ENCODE assay signal across 8 cellular contexts in the genomic region with DNA sequence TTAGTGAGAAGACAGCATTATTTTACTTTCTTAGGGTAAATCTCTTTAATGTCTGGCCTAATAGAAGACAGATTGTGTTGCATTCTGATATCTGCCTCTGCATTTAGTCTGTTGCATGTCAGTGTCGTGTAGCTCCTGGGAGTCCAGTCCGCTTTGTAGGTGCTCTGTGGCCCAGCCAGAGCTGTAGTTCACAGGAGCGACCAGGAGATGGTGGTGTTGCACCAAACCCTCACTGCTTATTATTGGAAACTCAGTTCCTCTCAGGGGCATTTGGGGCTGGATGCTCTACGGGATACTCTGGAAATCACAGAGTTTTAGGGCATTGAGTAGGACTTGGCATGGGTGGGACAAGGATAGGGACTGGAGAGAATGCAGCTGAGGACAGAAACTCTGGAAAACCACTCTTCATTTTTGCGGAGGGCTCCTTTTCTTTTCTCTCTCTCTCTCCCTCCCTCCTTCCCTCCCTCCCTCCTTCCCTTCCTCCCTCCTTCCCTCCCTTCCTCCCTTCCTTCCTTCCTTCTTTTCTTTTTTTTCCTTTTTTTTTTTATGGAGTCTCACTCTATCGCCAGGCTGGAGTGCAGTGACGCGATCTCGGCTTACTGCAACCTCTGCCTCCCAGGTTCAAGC. TPM values are rescaled to one million over a fixed set of nuclear protein-coding genes. Genes with fewer than 3 reads are reported as not detected.
A peak's percentile ranks its signal among the peaks of the same experiment; 100 is the strongest.
DNase-seq lines count a peak whose midpoint lies in the region; ATAC-seq and TF ChIP-seq lines count a peak whose summit lies in the region.

No MANE protein-coding gene starts in this region.

- H3K9me3 Mint-ChIP-seq in type B pancreatic cell: no peaks in the 10 kb centered on the region

- peaks cover 27% of the 10 kb centered on the region for H3K36me3 ChIP-seq in neutrophil

- H3K4me1 Mint-ChIP-seq in type B pancreatic cell (ENCODE audit: unreplicated experiment): peaks cover 30% of the 10 kb centered on the region

- no peak overlapping the region for H3K4me3 ChIP-seq in fibroblast of the aortic adventitia (ENCODE audit: low read depth, low read length)
- no peak overlapping the region for H3K4me3 ChIP-seq in neutrophil (ENCODE audit: low read depth in 1 of 2, low read length in 1 of 2)

- H3K27ac Mint-ChIP-seq in type B pancreatic cell: no peak overlapping the region

- no peak for ATAC-seq in GM18909 (IDR thresholded peaks at IDR 0.05; ENCODE audit: poor library complexity, unreplicated experiment)

- H3K4me1 ChIP-seq in neutrophil (ENCODE audit: control insufficient read depth in 1 of 2, insufficient read depth in 1 of 2, low read depth in 1 of 2, low read length in 1 of 2): peaks cover 30 to 33% of the 10 kb centered on the region in 2 experiments

- H3K27me3 ChIP-seq in neutrophil: no peaks in the 10 kb centered on the region

- DNase-seq in DMS153 treated with DMSO at 0.1 percent for 48 hours (lab: John Stamatoyannopoulos, UW; ENCODE audit: unreplicated experiment) (peak; percentile 50), HuH-7 (ENCODE audit: low spot score) (peak; percentile 79), RPMI8226 (peak; percentile 76), fibroblast of the aortic adventitia (ENCODE audit: low read depth) (peak; percentile 82), type B pancreatic cell (ENCODE audit: extremely low spot score, unreplicated experiment) (peak; percentile 81)
- peak; percentile 38 to 48 for DNase-seq in activated T-helper 1 cell treated with anti-CD3 and anti-CD28 coated beads, Interleukin-2, amount 50 U/mL, for 16 hours (ENCODE audit: low read depth in 1 of 2, low spot score in 1 of 2)

- no peaks in the 10 kb centered on the region for H3K27me3 Mint-ChIP-seq in type B pancreatic cell

- peak; percentile 99 for TF ChIP-seq CTCF in fibroblast of the aortic adventitia (IDR thresholded peaks at IDR 0.05; ENCODE audit: insufficient read depth, low read length)
- TF ChIP-seq CTCF in neutrophil (IDR thresholded peaks at IDR 0.05): peak; percentile 97
- TF ChIP-seq CTCF in type B pancreatic cell (conservative IDR thresholded peaks at IDR 0.05): peak; percentile 96

- H3K36me3 Mint-ChIP-seq in type B pancreatic cell: peaks cover 17% of the 10 kb centered on the region

- H3K27ac ChIP-seq in neutrophil: no peak overlapping the region

- H3K9me3 ChIP-seq in neutrophil: no peaks in the 10 kb centered on the region

- peak overlapping the region; percentile 38 for H3K4me3 Mint-ChIP-seq in type B pancreatic cell

RNA-seq across cellular contexts. Expression of gene MIAT, which starts 21.7 kb away (rescaled TPM):
- total RNA-seq in fibroblast of the aortic adventitia (ENCODE audit: low replicate concordance): 0.72 and 2.0 TPM in 2 replicates
- 5.9 and 12.2 TPM in 2 replicates for total RNA-seq in type B pancreatic cell (ENCODE audit: low replicate concordance)

RNA-seq across cellular contexts. Expression of gene CRYBA4, which starts 57.4 kb away (rescaled TPM):
- not detected in 2 replicates for total RNA-seq in fibroblast of the aortic adventitia (ENCODE audit: low replicate concordance)
- total RNA-seq in type B pancreatic cell (ENCODE audit: low replicate concordance): 1.0 TPM in 1 of 2 replicates, not detected in the other
